In genomic region chr18:48931680-48932461, GRCh38 we compare ENCODE assay signal across 8 cellular contexts. TPM values are rescaled to one million over a fixed set of nuclear protein-coding genes. Genes with fewer than 3 reads are reported as not detected.
DNase-seq lines count a peak whose midpoint lies in the region; ATAC-seq, FAIRE-seq and TF ChIP-seq lines count a peak whose summit lies in the region.

No MANE protein-coding gene starts in this region.

- peak; percentile 25 for ATAC-seq in HG03520 (IDR thresholded peaks at IDR 0.05; ENCODE audit: unreplicated experiment)
- ATAC-seq in HG02840 (IDR thresholded peaks at IDR 0.05; ENCODE audit: low FRiP score, unreplicated experiment) = no peak

- DNase-seq in GM12892 (ENCODE audit: insufficient read length) (peak; percentile 58), adrenal gland (peak in 1 of 7 donors; percentile 42), SW 1271 (lab: John Stamatoyannopoulos, UW) (no peak), COR-L47 (lab: John Stamatoyannopoulos, UW) (no peak), SKM-1 (lab: John Stamatoyannopoulos, UW; ENCODE audit: unreplicated experiment) (no peak)

- peaks cover 81 to 93% of the 10 kb centered on the region in 2 donors for H3K4me1 ChIP-seq in adrenal gland (replicated peaks in 1 of 2)

- H3K27ac ChIP-seq in adrenal gland = peak overlapping the region in 3 of 5 donors; percentile 4 to 87 (median 76)

- peaks cover 95% of the 10 kb centered on the region for H3K4me1 Mint-ChIP-seq in nephron

- FAIRE-seq in GM12892 (lab: Jason Lieb, UNC) = peak; percentile 98

- H3K36me3 Mint-ChIP-seq in nephron (ENCODE audit: low read depth) = peaks cover 26% of the 10 kb centered on the region

- H3K27me3 Mint-ChIP-seq in nephron (ENCODE audit: low read depth) = no peaks in the 10 kb centered on the region

- H3K9me3 Mint-ChIP-seq in nephron = no peaks in the 10 kb centered on the region

- H3K27ac Mint-ChIP-seq in nephron = peak overlapping the region; percentile 90 to 97 (median 94)

- H3K9me3 ChIP-seq in adrenal gland (replicated peaks in 1 of 3) = no peaks in the 10 kb centered on the region

- no peak for TF ChIP-seq CTCF in adrenal gland (IDR thresholded peaks at IDR 0.05)
- TF ChIP-seq CTCF in nephron (IDR thresholded peaks at IDR 0.05; ENCODE audit: unreplicated experiment in 3 of 3) = no peak

- 22 to 54% (median 44%) methylated on average over 9 to 11 of the region's 11 CpGs for WGBS in adrenal gland, 4 donors

- TF ChIP-seq POLR2A in GM12892 (IDR thresholded peaks at IDR 0.05; ENCODE audit: low read depth, low read length) (no peak), adrenal gland (IDR thresholded peaks at IDR 0.05) (no peak)

- H3K4me3 Mint-ChIP-seq in nephron = peak overlapping the region; percentile 53 to 76 (median 56)

- intact Hi-C loops in adrenal gland (cut with DNase I) = no loop called here

- no peak overlapping the region for H3K4me3 ChIP-seq in adrenal gland

- no peaks in the 10 kb centered on the region for H3K27me3 ChIP-seq in adrenal gland

- peaks cover 0 to 4% of the 10 kb centered on the region in 2 donors for H3K36me3 ChIP-seq in adrenal gland (replicated peaks in 1 of 2)

RNA-seq across cellular contexts. Expression of gene SMAD7, which starts 18.9 kb away (rescaled TPM):
- polyA plus RNA-seq in GM12892 (2012; ENCODE audit: missing spikeins) = 13.8 TPM
- total RNA-seq in adrenal gland = 10 to 100 TPM; 14.5 to 68.3 (median 25.5) TPM
- 10 to 100 TPM in 1 of 3 donors, 1 to 10 TPM in 2; 6.1 to 12.6 (median 8.2) TPM for polyA plus RNA-seq in adrenal gland
